Comparison of ENCODE assay signal across 17 cellular contexts in the genomic region with DNA sequence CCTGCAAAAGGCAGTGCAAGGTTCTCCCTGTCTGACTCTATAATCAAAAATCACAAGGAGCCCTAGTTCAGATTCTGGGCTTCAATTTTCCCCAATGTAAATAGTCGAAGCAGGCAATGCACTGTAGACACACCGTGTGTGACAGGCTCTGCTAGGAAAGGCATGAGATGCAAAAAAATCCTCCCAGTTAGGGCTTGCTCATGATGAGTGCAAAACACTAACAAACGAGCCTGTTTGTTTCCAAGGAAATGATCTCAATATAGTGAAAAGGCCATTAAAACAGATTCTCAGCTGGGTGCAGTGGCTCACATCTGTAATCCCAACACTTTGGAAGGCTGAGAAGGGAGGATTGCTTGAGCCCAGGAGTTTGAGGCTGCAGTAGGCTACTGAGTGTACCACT. TPM values are rescaled to one million over a fixed set of nuclear protein-coding genes. Genes with fewer than 3 reads are reported as not detected.
DNase-seq lines count a peak whose midpoint lies in the region; ATAC-seq, FAIRE-seq and TF ChIP-seq lines count a peak whose summit lies in the region.
"Had no signal": no experiment of that assay in that cellular context is flagged by ENCODE, and none has a peak within 500 bp of the region (broad histone marks: within the 10 kb centered on the region; RNA-seq: fewer than 3 reads in every experiment).

No MANE protein-coding gene starts in this region.

- intact Hi-C loops in left ventricle myocardium superior (cut with micrococcal nuclease), result no loop called here
- intact Hi-C loops in Right ventricle myocardium superior (cut with DNase I), result loop anchor here (5.0 kb wide), 1 partner anchor 101 kb away; a partner anchor contains a TSS
- intact Hi-C loops in dorsolateral prefrontal cortex (cut with DNase I), result no loop called here
- intact Hi-C loops in posterior vena cava (cut with DNase I), result no loop called here
- intact Hi-C loops in uterus (cut with DNase I; ENCODE audit: low total_unique reads), result no loop called here

- no peak for TF ChIP-seq POLR2A in uterus (IDR thresholded peaks at IDR 0.05)
- TF ChIP-seq POLR2A in H54 (IDR thresholded peaks at IDR 0.05; ENCODE audit: low read depth, low read length), result no peak

- H3K4me3 ChIP-seq in dorsolateral prefrontal cortex, result no peak overlapping the region
- no peak overlapping the region for H3K4me3 ChIP-seq in uterus

- peaks cover 7 to 9% of the 10 kb centered on the region in 2 donors for H3K4me1 ChIP-seq in uterus

- peak overlapping the region in 51 of 59 donors; percentile 16 to 83 (median 65) for H3K27ac ChIP-seq in dorsolateral prefrontal cortex
- peak overlapping the region; percentile 73 to 87 for H3K27ac ChIP-seq in uterus

- no peaks in the 10 kb centered on the region for H3K27me3 ChIP-seq in dorsolateral prefrontal cortex
- no peaks in the 10 kb centered on the region for H3K27me3 ChIP-seq in uterus

- TF ChIP-seq CTCF in dorsolateral prefrontal cortex (IDR thresholded peaks at IDR 0.05 in 54 of 56, conservative IDR thresholded peaks at IDR 0.05 in 2 of 56; ENCODE audit: low read depth in 1 of 56, partially characterized antibody in 56 of 56) (no peak), uterus (IDR thresholded peaks at IDR 0.05) (no peak), D721Med (IDR thresholded peaks at IDR 0.05; ENCODE audit: insufficient read depth, missing control alignments) (no peak)

- FAIRE-seq in D721Med (lab: Jason Lieb, UNC), result no peak
- no peak for FAIRE-seq in H54 (lab: Jason Lieb, UNC)
- FAIRE-seq: colon, keratinocyte, small intestine had no signal

- no peaks in the 10 kb centered on the region for H3K36me3 ChIP-seq in uterus

- no peaks in the 10 kb centered on the region for H3K9me3 ChIP-seq in uterus

- DNase-seq in left ventricle myocardium superior, result no peak
- no peak for DNase-seq in Right ventricle myocardium superior
- DNase-seq in dorsolateral prefrontal cortex, result no peak
- peak; percentile 24 for DNase-seq in posterior vena cava (ENCODE audit: low spot score)
- DNase-seq in uterus, result no peak
- no peak for DNase-seq in D721Med (ENCODE audit: insufficient read length, low spot score)
- DNase-seq in foreskin melanocyte, result no peak
- DNase-seq in H54 (ENCODE audit: insufficient read length, low spot score), result no peak
- DNase-seq: activated CD4-positive, CD25-positive, alpha-beta regulatory T cell treated with anti-CD3 and anti-CD28 coated beads, Interleukin-2, amount 50 U/mL, for 72 hours; activated effector memory CD4-positive, alpha-beta T cell treated with anti-CD3 and anti-CD28 coated beads, Interleukin-2, amount 50 U/mL, for 16 hours; Karpas-422; NCI-H1436; NCI-H226; occipital lobe had no signal

- ATAC-seq in left ventricle myocardium superior, result peak; percentile 2
- no peak for ATAC-seq in Right ventricle myocardium superior (ENCODE audit: poor library complexity)

RNA-seq across cellular contexts. Expression of a gene that starts 55.7 kb away (rescaled TPM):
- total RNA-seq in left ventricle myocardium superior (7.1 TPM), Right ventricle myocardium superior (6.1 TPM), dorsolateral prefrontal cortex (10 to 100 TPM; 14.1 to 35.7 (median 21.3) TPM), posterior vena cava (10 to 100 TPM; 15.5 to 16.1 TPM), uterus (10 to 100 TPM in 3 of 4 donors, 1 to 10 TPM in 1; 5.4 to 54.8 (median 19.9) TPM)
